5 cellular contexts compared by ENCODE assay signal in genomic region chr17:82359451-82360074, GRCh38. TPM values are rescaled to one million over a fixed set of nuclear protein-coding genes. Genes with fewer than 3 reads are reported as not detected.
"Had no signal": no experiment of that assay in that cellular context is flagged by ENCODE, and none has a peak within 500 bp of the region (broad histone marks: within the 10 kb centered on the region; RNA-seq: fewer than 3 reads in every experiment).

No MANE protein-coding gene starts in this region.

RNA-seq across cellular contexts. Expression of gene TEX19, which starts 0.5 kb away (rescaled TPM):
- total RNA-seq: activated CD4-positive, alpha-beta memory T cell treated with anti-CD3 and anti-CD28 coated beads, Interleukin-2, amount 10 ng/mL, durations not matched to agents 7 days and 5 days; cerebellum; MCF 10A; Right ventricle myocardium superior had no signal

RNA-seq across cellular contexts. Expression of gene UTS2R, which starts 12.0 kb away (rescaled TPM):
- total RNA-seq: activated CD4-positive, alpha-beta memory T cell treated with anti-CD3 and anti-CD28 coated beads, Interleukin-2, amount 10 ng/mL, durations not matched to agents 7 days and 5 days; cerebellum; MCF 10A; PC-9 had no signal

RNA-seq across cellular contexts. Expression of gene CD7, which starts 42.2 kb away (rescaled TPM):
- total RNA-seq: cerebellum had no signal
